In genomic region chr11:2673250-2673610, GRCh38 we compare ENCODE assay signal across 23 cellular contexts. TPM values are rescaled to one million over a fixed set of nuclear protein-coding genes. Genes with fewer than 3 reads are reported as not detected.
DNase-seq lines count a peak whose midpoint lies in the region; ATAC-seq, FAIRE-seq and TF ChIP-seq lines count a peak whose summit lies in the region.
"Had no signal": no experiment of that assay in that cellular context is flagged by ENCODE, and none has a peak within 500 bp of the region (broad histone marks: within the 10 kb centered on the region; RNA-seq: fewer than 3 reads in every experiment).

No MANE protein-coding gene starts in this region.

- no peak overlapping the region for H2AFZ ChIP-seq in HepG2 (ENCODE audit: low read length)
- H2AFZ ChIP-seq: GM23338 had no signal

- no peak for TF ChIP-seq RAD21 in HepG2 (CRISPR knock-in tag; IDR thresholded peaks at IDR 0.05)

- H3K4me1 Mint-ChIP-seq in nephron progenitor cell = peaks cover 31% of the 10 kb centered on the region

- H3K27me3 ChIP-seq in HepG2 (ENCODE audit: control insufficient read depth in 1 of 2, insufficient read depth in 2 of 2, low read length in 2 of 2) (no peaks in the 10 kb centered on the region), right lobe of liver (no peaks in the 10 kb centered on the region)

- no peaks in the 10 kb centered on the region for H3K27me3 Mint-ChIP-seq in nephron progenitor cell (ENCODE audit: low read depth, poor library complexity)

- peaks cover 99% of the 10 kb centered on the region for H4K20me1 ChIP-seq in HepG2 (ENCODE audit: insufficient read depth, low read length)

- in situ Hi-C loops in HepG2 (cut with HindIII; ENCODE audit: extremely low pct_ligation_motif_present, low pct_unique_long_range_greater_than_20kb) = no loop called here

- POLR2A ChIA-PET in HepG2 (lab: Yijun Ruan, JAX) = interaction anchor here (3.5 kb wide), 1 partner anchor 26 kb away, joined by 8 read pairs; the partner anchor contains the start of gene KCNQ1OT1

- WGBS in HepG2 (ENCODE audit: low lambda C conversion rate) = 100% methylated on average over 2 of the region's 2 CpGs
- 83% methylated on average over 1 of the region's 2 CpGs for WGBS in right lobe of liver (ENCODE audit: insufficient coverage, low coverage, low lambda C conversion rate, missing lambda C conversion rate)

- CTCF ChIA-PET in HepG2 (lab: Yijun Ruan, JAX; ENCODE audit: low intra/inter-chr PET ratio, low total read pairs) = no interaction called here

- TF ChIP-seq CTCF in HepG2 (CRISPR knock-in tag; IDR thresholded peaks at IDR 0.05) = no peak
- TF ChIP-seq CTCF in right lobe of liver (IDR thresholded peaks at IDR 0.05) = no peak
- TF ChIP-seq CTCF in nephron progenitor cell (IDR thresholded peaks at IDR 0.05) = no peak

- 0 out of 4 replicates have a peak, but pooled peaks of 1 of the 2 experiments have one; percentile 34 for TF ChIP-seq POLR2A in HepG2 (IDR thresholded peaks at IDR 0.05; ENCODE audit: insufficient read depth in 1 of 2, low read depth in 2 of 2, low read length in 2 of 2)
- no peak for TF ChIP-seq POLR2A in right lobe of liver (IDR thresholded peaks at IDR 0.05)

- H3K9me3 ChIP-seq in HepG2 (ENCODE audit: low read length) (no peaks in the 10 kb centered on the region), right lobe of liver (no peaks in the 10 kb centered on the region)
- H3K9me3 ChIP-seq: Caco-2 had no signal

- ATAC-seq in HepG2 = no peak
- ATAC-seq in right lobe of liver = no peak
- ATAC-seq in HG03432 (IDR thresholded peaks at IDR 0.05; ENCODE audit: unreplicated experiment) = no peak
- no peak for ATAC-seq in HG03045 (IDR thresholded peaks at IDR 0.05; ENCODE audit: unreplicated experiment)
- ATAC-seq: CD8-positive, alpha-beta T cell had no signal

- H3K4me3 ChIP-seq in HepG2 (replicated peaks in 1 of 3; ENCODE audit: insufficient read depth in 1 of 3, low read depth in 2 of 3, low read length in 3 of 3) (no peak overlapping the region), right lobe of liver (no peak overlapping the region)
- H3K4me3 ChIP-seq: GM23338 had no signal

- peaks cover 35 to 90% of the 10 kb centered on the region in 2 experiments for H3K36me3 ChIP-seq in HepG2 (replicated peaks in 1 of 2; ENCODE audit: control insufficient read depth in 1 of 2, insufficient read depth in 2 of 2, low read length in 2 of 2)
- peaks cover 0 to 1% (median 0%) of the 10 kb centered on the region in 4 donors for H3K36me3 ChIP-seq in right lobe of liver

- H3K9me3 Mint-ChIP-seq in nephron progenitor cell = peaks cover 15% of the 10 kb centered on the region
- H3K9me3 Mint-ChIP-seq: CD8-positive, alpha-beta T cell; GM23338; H9; HFFc6 had no signal

- no peak for FAIRE-seq in HepG2 (lab: Jason Lieb, UNC)
- FAIRE-seq: G401.6 had no signal

- peaks cover 51% of the 10 kb centered on the region for H3K36me3 Mint-ChIP-seq in nephron progenitor cell (ENCODE audit: low read depth)

- TF ChIP-seq EP300 in HepG2 (IDR thresholded peaks at IDR 0.05; ENCODE audit: low read depth in 2 of 2, low read length in 2 of 2) (no peak), HepG2 (CRISPR knock-in tag; IDR thresholded peaks at IDR 0.05; ENCODE audit: borderline replicate concordance) (no peak)

- peaks cover 100% of the 10 kb centered on the region for H3K79me2 ChIP-seq in HepG2 (ENCODE audit: insufficient read depth, low read length)

- H3K27ac Mint-ChIP-seq in nephron progenitor cell = peak overlapping the region; percentile 10
- H3K27ac Mint-ChIP-seq: CD8-positive, alpha-beta T cell; GM23338; HFFc6 had no signal

- no peak overlapping the region for H3K4me3 Mint-ChIP-seq in nephron progenitor cell
- H3K4me3 Mint-ChIP-seq: CD8-positive, alpha-beta T cell; GM23338; H9; HFFc6 had no signal

- DNase-seq in HepG2 (ENCODE audit: low spot score) (no peak), right lobe of liver (no peak), nephron progenitor cell (no peak), NCI-H1436 treated with DMSO at 0.1 percent for 48 hours (lab: John Stamatoyannopoulos, UW) (no peak)
- DNase-seq in stimulated activated CD8-positive, alpha-beta memory T cell treated with anti-CD3 and anti-CD28 coated beads, Interleukin-4, amount 100 ng/mL, for 48 hours = peak; percentile 17
- DNase-seq: Caco-2, HFFc6, NCI-H1048, NCI-H1417, NCI-H1694 treated with DMSO at 0.1 percent for 48 hours, NCI-H2081, NCI-H2227 treated with DMSO at 0.1 percent for 48 hours, NCI-H526 treated with DMSO at 0.1 percent for 48 hours, RPMI8226, SHP77 had no signal

- H3K27ac ChIP-seq in HepG2 (ENCODE audit: extremely low read length, insufficient read depth, low read length) (no peak overlapping the region), right lobe of liver (no peak overlapping the region)
- H3K27ac ChIP-seq: C4-2B, HL-60 had no signal

- no peak overlapping the region for H3K9ac ChIP-seq in HepG2 (ENCODE audit: insufficient read depth, low read depth, low read length)

- H3K4me2 ChIP-seq in HepG2 (ENCODE audit: low read depth, low read length) = no peak overlapping the region
- H3K4me2 ChIP-seq: GM23338 had no signal

- intact Hi-C loops in HepG2 (cut with micrococcal nuclease; ENCODE audit: unreplicated experiment) (no loop called here), right lobe of liver (cut with DNase I) (no loop called here)

- BruUV-seq in HepG2 (replicated peaks; lab: Mats Ljungman, UMichigan) = no TSS peak

- H3K4me1 ChIP-seq in HepG2 (ENCODE audit: insufficient read depth, low read length) = peaks cover 99% of the 10 kb centered on the region
- no peaks in the 10 kb centered on the region for H3K4me1 ChIP-seq in right lobe of liver

TF ChIP-seq in HepG2, 621 proteins besides CTCF, POLR2A, EP300 and RAD21 (continues in another document):
- TF ChIP-seq MEIS1 (CRISPR knock-in tag; IDR thresholded peaks at IDR 0.05; ENCODE audit: borderline replicate concordance) (no peak), ZFP1 (CRISPR knock-in tag; IDR thresholded peaks at IDR 0.05) (no peak), NFAT5 (CRISPR knock-in tag; IDR thresholded peaks at IDR 0.05) (no peak), POLR2G (IDR thresholded peaks at IDR 0.05; ENCODE audit: low read depth, low read length) (peak; percentile 42; the same call in 1 of the 2 replicates), MED13 (CRISPR knock-in tag; IDR thresholded peaks at IDR 0.05) (no peak), ZNF333 (CRISPR knock-in tag; IDR thresholded peaks at IDR 0.05; ENCODE audit: borderline replicate concordance) (no peak)

RNA-seq across cellular contexts. Expression of gene KCNQ1OT1, which starts 26.6 kb away (rescaled TPM):
- total RNA-seq in HepG2 (2016; rRNA removed; fragmentation: Illumina TruSeq; extraction: Trizol) (2.5 and 18.9 TPM in 2 replicates), right lobe of liver (1 to 10 TPM in 2 of 6 experiments, under 1 TPM in 4; 0.37 to 1.7 (median 0.60) TPM)
- 0.30 and 0.35 TPM in 2 replicates for total RNA-seq in HepG2 (2016; cell fraction: cytosol; rRNA removed; fragmentation: Illumina TruSeq; extraction: Trizol; ENCODE audit: low read depth)
- 2.0 and 16.5 TPM in 2 replicates for total RNA-seq in HepG2 (2016; cell fraction: insoluble cytoplasmic fraction; rRNA removed; fragmentation: Illumina TruSeq; extraction: Trizol)
- total RNA-seq in HepG2 (2016; cell fraction: membrane; rRNA removed; fragmentation: Illumina TruSeq; extraction: Trizol) = 0.90 and 1.1 TPM in 2 replicates
- 66.8 and 83.4 TPM in 2 replicates for total RNA-seq in HepG2 (2016; cell fraction: nucleus; rRNA removed; fragmentation: Illumina TruSeq; extraction: Trizol)
- polyA plus RNA-seq in HepG2 (2011; rRNA removed) = 1.3 TPM in 2 replicates
- polyA plus RNA-seq in HepG2 (2011; cell fraction: cytosol; rRNA removed) = 0.05 TPM in 2 replicates
- polyA plus RNA-seq in HepG2 (2011; cell fraction: nucleus; rRNA removed) = 11.8 and 14.7 TPM in 2 replicates
- 1.9 and 2.0 TPM in 2 replicates for polyA plus RNA-seq in HepG2 (2012)
- 0.01 and 0.02 TPM in 2 replicates for polyA plus RNA-seq in HepG2 (2016; cell fraction: cytosol; fragmentation: Illumina TruSeq; extraction: Trizol; ENCODE audit: low read depth)
- polyA plus RNA-seq in HepG2 (2016; cell fraction: insoluble cytoplasmic fraction; fragmentation: Illumina TruSeq; extraction: Trizol; ENCODE audit: low read depth) = 0.15 and 0.17 TPM in 2 replicates
- polyA plus RNA-seq in HepG2 (2016; cell fraction: membrane; fragmentation: Illumina TruSeq; extraction: Trizol; ENCODE audit: low read depth) = 0.03 and 0.06 TPM in 2 replicates
- 8.4 and 10.5 TPM in 2 replicates for polyA plus RNA-seq in HepG2 (2016; cell fraction: nucleus; fragmentation: Illumina TruSeq; extraction: Trizol; ENCODE audit: insufficient read depth, low read depth)
- polyA minus RNA-seq in HepG2 (2011; rRNA and poly(A)+ RNA removed; ENCODE audit: low replicate concordance) = 0.05 and 36.1 TPM in 2 replicates
- 0.79 and 0.97 TPM in 2 replicates for polyA minus RNA-seq in HepG2 (2011; cell fraction: cytosol; rRNA and poly(A)+ RNA removed)
- polyA minus RNA-seq in HepG2 (2011; cell fraction: nucleus; rRNA and poly(A)+ RNA removed) = 112 and 125 TPM in 2 replicates
